8 cellular contexts compared by ENCODE assay signal in the genomic region with DNA sequence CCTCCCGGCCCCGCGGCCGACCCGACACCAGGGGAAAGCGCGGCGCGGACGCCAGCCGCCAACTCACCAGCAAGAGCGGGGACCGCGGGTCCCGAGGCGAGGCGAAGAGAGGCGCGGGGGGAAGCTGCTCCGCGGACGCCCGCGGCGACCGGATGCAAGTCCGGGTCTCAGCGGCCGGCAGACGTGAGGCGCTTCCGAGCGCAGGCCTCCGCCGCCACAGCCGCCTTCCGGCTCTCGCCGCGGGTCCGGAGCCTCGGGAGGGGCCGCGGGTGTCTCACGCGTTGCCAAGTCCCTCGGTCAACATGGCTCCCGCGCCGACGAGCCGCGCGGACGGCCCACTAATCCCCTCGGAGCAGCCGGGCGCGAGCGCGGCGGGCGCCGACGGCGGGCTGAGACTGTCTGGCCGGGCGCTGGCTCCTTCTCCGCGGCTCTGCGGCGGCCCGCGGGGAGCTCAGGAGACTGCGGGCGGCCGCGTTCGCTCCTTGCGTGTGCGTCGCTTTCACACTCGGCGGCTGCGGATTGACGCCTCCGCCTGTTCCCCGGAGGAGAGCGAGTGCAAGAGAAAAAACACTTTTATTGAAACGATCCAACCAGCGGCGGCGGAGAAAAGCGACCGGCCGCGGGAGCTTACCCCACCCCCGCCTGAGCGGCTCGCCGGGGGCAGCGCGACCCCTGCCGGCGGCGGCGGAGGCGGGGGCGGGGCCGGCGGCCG. TPM values are rescaled to one million over a fixed set of nuclear protein-coding genes. Genes with fewer than 3 reads are reported as not detected.
DNase-seq lines count a peak whose midpoint lies in the region; ATAC-seq and TF ChIP-seq lines count a peak whose summit lies in the region.

A gene (minus strand): TSS at position 521 of the 712 bp plus-strand sequence. CDS start 65,603 bp downstream, outside the sequence.

- H3K27ac ChIP-seq in WERI-Rb-1 (peak within 1 kb of the TSS; percentile 95), breast epithelium (peak within 1 kb of the TSS; percentile 98 to 100)

- H3K4me3 ChIP-seq in WERI-Rb-1 (ENCODE audit: low read depth, low read length) (peak within 1 kb of the TSS; percentile 69), breast epithelium (peak within 1 kb of the TSS; percentile 84 to 96 (median 96))

- ATAC-seq in GM18868 (IDR thresholded peaks at IDR 0.05; ENCODE audit: unreplicated experiment) (peak; percentile 44), HG03108 (IDR thresholded peaks at IDR 0.05; ENCODE audit: unreplicated experiment) (peak; percentile 43)

- no peaks in the 10 kb centered on the region for H3K27me3 ChIP-seq in WERI-Rb-1 (ENCODE audit: insufficient read depth, low read depth, severe bottlenecking)
- no peaks in the 10 kb centered on the region for H3K27me3 ChIP-seq in breast epithelium

- H3K36me3 Mint-ChIP-seq in immature natural killer cell, result no peaks in the 10 kb centered on the region

- H3K9me3 ChIP-seq in WERI-Rb-1 (ENCODE audit: severe bottlenecking), result no peaks in the 10 kb centered on the region
- no peaks in the 10 kb centered on the region for H3K9me3 ChIP-seq in breast epithelium

- H3K36me3 ChIP-seq in WERI-Rb-1 (peaks cover 5% of the 10 kb centered on the region; the same call in 1 of the 2 replicates), breast epithelium (no peaks in the 10 kb centered on the region)

- peak within 1 kb of the TSS; percentile 92 to 98 (median 97) for H3K4me3 Mint-ChIP-seq in immature natural killer cell

- intact Hi-C loops in breast epithelium (cut with DNase I; ENCODE audit: low total_unique reads), result loop anchor here (10.0 kb wide), 1 partner anchor 345 kb away; no protein-coding TSS in a partner anchor

- peaks cover 0 to 3% of the 10 kb centered on the region in 2 donors for H3K4me1 ChIP-seq in breast epithelium

- H3K27ac Mint-ChIP-seq in immature natural killer cell, result peak within 1 kb of the TSS; percentile 98 to 99 (median 98)

- peaks cover 0 to 1% (median 0%) of the 10 kb centered on the region in 6 donors for H3K9me3 Mint-ChIP-seq in immature natural killer cell

- DNase-seq in ACHN (peak; percentile 91), NCI-H2171 treated with DMSO at 0.1 percent for 48 hours (lab: John Stamatoyannopoulos, UW) (peak; percentile 83), WERI-Rb-1 (peak; percentile 77), breast epithelium (ENCODE audit: low spot score in 2 of 2) (peak; percentile 66 to 77), immature natural killer cell (peak; percentile 91 to 95 (median 95)), smooth muscle cell of the brain vasculature (ENCODE audit: low read depth, low spot score) (peak; percentile 64)

- H3K4me1 Mint-ChIP-seq in immature natural killer cell, result peaks cover 53 to 54% of the 10 kb centered on the region in 2 donors

- in situ Hi-C loops in ACHN (cut with HindIII; ENCODE audit: low pct_ligation_motif_present, low pct_unique_long_range_greater_than_20kb, low sequenced_read_pairs), result no loop called here

- TF ChIP-seq CTCF in WERI-Rb-1 (IDR thresholded peaks at IDR 0.05; ENCODE audit: low read depth, low read length) (peak; percentile 49), breast epithelium (IDR thresholded peaks at IDR 0.05) (peak in 1 of 3 donors; percentile 16)

- peaks cover 26 to 34% (median 31%) of the 10 kb centered on the region in 3 donors for H3K27me3 Mint-ChIP-seq in immature natural killer cell (ENCODE audit: low read depth in 3 of 3)

- peak; percentile 50 for TF ChIP-seq POLR2A in breast epithelium (IDR thresholded peaks at IDR 0.05)

RNA-seq across cellular contexts. Expression of the gene that starts here (rescaled TPM):
- 100 to 1,000 TPM in 1 of 3 donors, 10 to 100 TPM in 2; 47.7 to 113 (median 81.0) TPM for total RNA-seq in breast epithelium
- polyA plus RNA-seq in immature natural killer cell, result 10 to 100 TPM; 27.2 to 64.0 (median 52.7) TPM

Comparison
In these comparisons a context has a peak if more than half of its experiments do, and no peak if none do; other contexts are left out.
1. Peak in every context shown above with its lines: DNase-seq, ATAC-seq, H3K4me3 ChIP-seq and H3K27ac ChIP-seq.